ENCODE assay signal across 2 cellular contexts in the genomic region with DNA sequence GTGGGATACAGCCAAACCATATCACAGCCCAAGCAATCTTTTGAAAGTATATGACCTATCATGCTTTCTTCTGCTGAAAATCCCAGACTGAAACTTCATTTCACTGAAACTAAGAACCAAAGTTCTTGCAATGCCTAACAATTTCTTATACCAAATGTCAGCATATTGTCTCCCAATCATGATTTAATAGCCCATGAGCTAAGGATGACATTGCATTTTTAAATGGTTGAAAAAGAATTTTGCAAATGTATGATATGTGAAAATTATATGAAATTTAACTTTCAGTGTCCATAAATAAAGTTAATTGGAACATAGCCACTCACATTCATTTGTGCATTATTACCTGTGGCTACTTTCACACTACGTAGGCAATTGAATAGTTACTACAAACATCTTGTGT.
TF ChIP-seq lines count a peak whose summit lies in the region.

No MANE protein-coding gene starts in this region.

TF ChIP-seq in HepG2, 621 proteins besides CTCF, POLR2A, EP300 and RAD21:
- TF ChIP-seq HNRNPLL (IDR thresholded peaks at IDR 0.05; ENCODE audit: low read depth, low read length, poor library complexity, severe bottlenecking) (no peak), PHF8 (CRISPR knock-in tag; IDR thresholded peaks at IDR 0.05) (no peak), FOSL1 (CRISPR knock-in tag; IDR thresholded peaks at IDR 0.05; ENCODE audit: borderline replicate concordance) (no peak), MAFF (IDR thresholded peaks at IDR 0.05; ENCODE audit: low read depth, low read length) (0 out of 2 replicates have a peak, but pooled peaks have one; percentile 55), EZH2 (conservative IDR thresholded peaks at IDR 0.05; ENCODE audit: low read depth, low read length) (no peak), MAFK (conservative IDR thresholded peaks at IDR 0.05 in 1 of 2, IDR thresholded peaks at IDR 0.05 in 1 of 2; ENCODE audit: low read length in 2 of 2) (peak; percentile 38 to 62; a peak in 3 of 4 replicates), NFE2L2 (IDR thresholded peaks at IDR 0.05; ENCODE audit: low read length) (peak; percentile 65)
- TF ChIP-seq, protein P1, sequence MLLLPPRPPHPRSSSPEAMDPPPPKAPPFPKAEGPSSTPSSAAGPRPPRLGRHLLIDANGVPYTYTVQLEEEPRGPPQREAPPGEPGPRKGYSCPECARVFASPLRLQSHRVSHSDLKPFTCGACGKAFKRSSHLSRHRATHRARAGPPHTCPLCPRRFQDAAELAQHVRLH (CRISPR knock-in tag; IDR thresholded peaks at IDR 0.05; ENCODE audit: borderline replicate concordance, low read depth) = no peak
TF ChIP-seq in HepG2: peak in this region for 3.

TF ChIP-seq in IMR-90, 13 proteins besides CTCF, POLR2A, EP300 and RAD21:
- TF ChIP-seq MAFK (IDR thresholded peaks at IDR 0.05; ENCODE audit: low read depth, low read length) (0 out of 2 replicates have a peak, but pooled peaks have one; percentile 30), NFE2L2 (IDR thresholded peaks at IDR 0.05; ENCODE audit: low read depth, low read length) (peak; percentile 69), FOS (IDR thresholded peaks at IDR 0.05; ENCODE audit: low read depth, low read length) (no peak)
